In the genomic region with DNA sequence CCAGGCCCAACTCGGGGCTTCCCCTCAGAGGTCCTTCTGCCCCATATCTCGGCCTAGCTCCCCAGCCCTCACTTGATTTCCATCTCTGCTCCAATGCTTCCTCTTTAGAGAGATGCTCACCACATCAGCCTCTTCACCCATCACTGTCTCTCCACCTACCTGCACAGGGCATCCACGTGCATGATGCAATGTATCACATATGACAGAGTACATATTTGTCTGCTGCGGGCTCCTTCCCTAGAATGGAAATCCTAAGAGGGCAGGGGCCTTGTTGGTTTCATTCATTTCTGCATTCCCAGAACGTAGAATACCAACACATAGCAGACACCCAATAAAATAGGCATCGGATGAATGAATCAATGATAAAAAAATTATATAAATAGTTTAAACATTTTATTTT, we compare ENCODE assay signal across 2 cellular contexts.
TF ChIP-seq lines count a peak whose summit lies in the region.

No MANE protein-coding gene starts in this region.

TF ChIP-seq in GM23338, 12 proteins besides CTCF, POLR2A, EP300 and RAD21 (continues in another document):
- no peak for TF ChIP-seq EZH2phosphoT487 (IDR thresholded peaks at IDR 0.05; ENCODE audit: unreplicated experiment)
- TF ChIP-seq JUNB (IDR thresholded peaks at IDR 0.05; ENCODE audit: unreplicated experiment) = no peak
- TF ChIP-seq CREB1 (CRISPR knock-in tag; IDR thresholded peaks at IDR 0.05; ENCODE audit: low read depth) = no peak
- no peak for TF ChIP-seq NANOG (IDR thresholded peaks at IDR 0.05; ENCODE audit: borderline replicate concordance)
- TF ChIP-seq, protein P1, sequence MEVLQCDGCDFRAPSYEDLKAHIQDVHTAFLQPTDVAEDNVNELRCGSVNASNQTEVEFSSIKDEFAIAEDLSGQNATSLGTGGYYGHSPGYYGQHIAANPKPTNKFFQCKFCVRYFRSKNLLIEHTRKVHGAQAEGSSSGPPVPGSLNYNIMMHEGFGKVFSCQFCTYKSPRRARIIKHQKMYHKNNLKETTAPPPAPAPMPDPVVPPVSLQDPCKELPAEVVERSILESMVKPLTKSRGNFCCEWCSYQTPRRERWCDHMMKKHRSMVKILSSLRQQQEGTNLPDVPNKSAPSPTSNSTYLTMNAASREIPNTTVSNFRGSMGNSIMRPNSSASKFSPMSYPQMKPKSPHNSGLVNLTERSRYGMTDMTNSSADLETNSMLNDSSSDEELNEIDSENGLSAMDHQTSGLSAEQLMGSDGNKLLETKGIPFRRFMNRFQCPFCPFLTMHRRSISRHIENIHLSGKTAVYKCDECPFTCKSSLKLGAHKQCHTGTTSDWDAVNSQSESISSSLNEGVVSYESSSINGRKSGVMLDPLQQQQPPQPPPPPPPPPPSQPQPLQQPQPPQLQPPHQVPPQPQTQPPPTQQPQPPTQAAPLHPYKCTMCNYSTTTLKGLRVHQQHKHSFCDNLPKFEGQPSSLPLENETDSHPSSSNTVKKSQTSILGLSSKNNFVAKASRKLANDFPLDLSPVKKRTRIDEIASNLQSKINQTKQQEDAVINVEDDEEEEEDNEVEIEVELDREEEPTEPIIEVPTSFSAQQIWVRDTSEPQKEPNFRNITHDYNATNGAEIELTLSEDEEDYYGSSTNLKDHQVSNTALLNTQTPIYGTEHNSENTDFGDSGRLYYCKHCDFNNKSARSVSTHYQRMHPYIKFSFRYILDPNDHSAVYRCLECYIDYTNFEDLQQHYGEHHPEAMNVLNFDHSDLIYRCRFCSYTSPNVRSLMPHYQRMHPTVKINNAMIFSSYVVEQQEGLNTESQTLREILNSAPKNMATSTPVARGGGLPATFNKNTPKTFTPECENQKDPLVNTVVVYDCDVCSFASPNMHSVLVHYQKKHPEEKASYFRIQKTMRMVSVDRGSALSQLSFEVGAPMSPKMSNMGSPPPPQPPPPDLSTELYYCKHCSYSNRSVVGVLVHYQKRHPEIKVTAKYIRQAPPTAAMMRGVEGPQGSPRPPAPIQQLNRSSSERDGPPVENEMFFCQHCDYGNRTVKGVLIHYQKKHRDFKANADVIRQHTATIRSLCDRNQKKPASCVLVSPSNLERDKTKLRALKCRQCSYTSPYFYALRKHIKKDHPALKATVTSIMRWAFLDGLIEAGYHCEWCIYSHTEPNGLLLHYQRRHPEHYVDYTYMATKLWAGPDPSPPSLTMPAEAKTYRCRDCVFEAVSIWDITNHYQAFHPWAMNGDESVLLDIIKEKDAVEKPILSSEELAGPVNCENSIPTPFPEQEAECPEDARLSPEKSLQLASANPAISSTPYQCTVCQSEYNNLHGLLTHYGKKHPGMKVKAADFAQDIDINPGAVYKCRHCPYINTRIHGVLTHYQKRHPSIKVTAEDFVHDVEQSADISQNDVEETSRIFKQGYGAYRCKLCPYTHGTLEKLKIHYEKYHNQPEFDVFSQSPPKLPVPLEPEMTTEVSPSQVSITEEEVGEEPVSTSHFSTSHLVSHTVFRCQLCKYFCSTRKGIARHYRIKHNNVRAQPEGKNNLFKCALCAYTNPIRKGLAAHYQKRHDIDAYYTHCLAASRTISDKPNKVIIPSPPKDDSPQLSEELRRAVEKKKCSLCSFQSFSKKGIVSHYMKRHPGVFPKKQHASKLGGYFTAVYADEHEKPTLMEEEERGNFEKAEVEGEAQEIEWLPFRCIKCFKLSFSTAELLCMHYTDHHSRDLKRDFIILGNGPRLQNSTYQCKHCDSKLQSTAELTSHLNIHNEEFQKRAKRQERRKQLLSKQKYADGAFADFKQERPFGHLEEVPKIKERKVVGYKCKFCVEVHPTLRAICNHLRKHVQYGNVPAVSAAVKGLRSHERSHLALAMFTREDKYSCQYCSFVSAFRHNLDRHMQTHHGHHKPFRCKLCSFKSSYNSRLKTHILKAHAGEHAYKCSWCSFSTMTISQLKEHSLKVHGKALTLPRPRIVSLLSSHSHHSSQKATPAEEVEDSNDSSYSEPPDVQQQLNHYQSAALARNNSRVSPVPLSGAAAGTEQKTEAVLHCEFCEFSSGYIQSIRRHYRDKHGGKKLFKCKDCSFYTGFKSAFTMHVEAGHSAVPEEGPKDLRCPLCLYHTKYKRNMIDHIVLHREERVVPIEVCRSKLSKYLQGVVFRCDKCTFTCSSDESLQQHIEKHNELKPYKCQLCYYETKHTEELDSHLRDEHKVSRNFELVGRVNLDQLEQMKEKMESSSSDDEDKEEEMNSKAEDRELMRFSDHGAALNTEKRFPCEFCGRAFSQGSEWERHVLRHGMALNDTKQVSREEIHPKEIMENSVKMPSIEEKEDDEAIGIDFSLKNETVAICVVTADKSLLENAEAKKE (CRISPR knock-in tag; IDR thresholded peaks at IDR 0.05) = no peak
- no peak for TF ChIP-seq STAT1 (IDR thresholded peaks at IDR 0.05; ENCODE audit: unreplicated experiment)
- no peak for TF ChIP-seq ZNF331 (CRISPR knock-in tag; IDR thresholded peaks at IDR 0.05; ENCODE audit: low read depth)
- TF ChIP-seq POLR2AphosphoS5 (IDR thresholded peaks at IDR 0.05; ENCODE audit: low read depth) = no peak
- TF ChIP-seq ZNF114 (CRISPR knock-in tag; IDR thresholded peaks at IDR 0.05) = no peak
- TF ChIP-seq EZH2 (IDR thresholded peaks at IDR 0.05; ENCODE audit: low read depth, unreplicated experiment) = no peak
- TF ChIP-seq, protein P2, sequence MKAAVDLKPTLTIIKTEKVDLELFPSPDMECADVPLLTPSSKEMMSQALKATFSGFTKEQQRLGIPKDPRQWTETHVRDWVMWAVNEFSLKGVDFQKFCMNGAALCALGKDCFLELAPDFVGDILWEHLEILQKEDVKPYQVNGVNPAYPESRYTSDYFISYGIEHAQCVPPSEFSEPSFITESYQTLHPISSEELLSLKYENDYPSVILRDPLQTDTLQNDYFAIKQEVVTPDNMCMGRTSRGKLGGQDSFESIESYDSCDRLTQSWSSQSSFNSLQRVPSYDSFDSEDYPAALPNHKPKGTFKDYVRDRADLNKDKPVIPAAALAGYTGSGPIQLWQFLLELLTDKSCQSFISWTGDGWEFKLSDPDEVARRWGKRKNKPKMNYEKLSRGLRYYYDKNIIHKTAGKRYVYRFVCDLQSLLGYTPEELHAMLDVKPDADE (IDR thresholded peaks at IDR 0.05) = no peak

TF ChIP-seq in H1, 55 proteins besides CTCF, POLR2A, EP300 and RAD21:
- TF ChIP-seq, protein P3, sequence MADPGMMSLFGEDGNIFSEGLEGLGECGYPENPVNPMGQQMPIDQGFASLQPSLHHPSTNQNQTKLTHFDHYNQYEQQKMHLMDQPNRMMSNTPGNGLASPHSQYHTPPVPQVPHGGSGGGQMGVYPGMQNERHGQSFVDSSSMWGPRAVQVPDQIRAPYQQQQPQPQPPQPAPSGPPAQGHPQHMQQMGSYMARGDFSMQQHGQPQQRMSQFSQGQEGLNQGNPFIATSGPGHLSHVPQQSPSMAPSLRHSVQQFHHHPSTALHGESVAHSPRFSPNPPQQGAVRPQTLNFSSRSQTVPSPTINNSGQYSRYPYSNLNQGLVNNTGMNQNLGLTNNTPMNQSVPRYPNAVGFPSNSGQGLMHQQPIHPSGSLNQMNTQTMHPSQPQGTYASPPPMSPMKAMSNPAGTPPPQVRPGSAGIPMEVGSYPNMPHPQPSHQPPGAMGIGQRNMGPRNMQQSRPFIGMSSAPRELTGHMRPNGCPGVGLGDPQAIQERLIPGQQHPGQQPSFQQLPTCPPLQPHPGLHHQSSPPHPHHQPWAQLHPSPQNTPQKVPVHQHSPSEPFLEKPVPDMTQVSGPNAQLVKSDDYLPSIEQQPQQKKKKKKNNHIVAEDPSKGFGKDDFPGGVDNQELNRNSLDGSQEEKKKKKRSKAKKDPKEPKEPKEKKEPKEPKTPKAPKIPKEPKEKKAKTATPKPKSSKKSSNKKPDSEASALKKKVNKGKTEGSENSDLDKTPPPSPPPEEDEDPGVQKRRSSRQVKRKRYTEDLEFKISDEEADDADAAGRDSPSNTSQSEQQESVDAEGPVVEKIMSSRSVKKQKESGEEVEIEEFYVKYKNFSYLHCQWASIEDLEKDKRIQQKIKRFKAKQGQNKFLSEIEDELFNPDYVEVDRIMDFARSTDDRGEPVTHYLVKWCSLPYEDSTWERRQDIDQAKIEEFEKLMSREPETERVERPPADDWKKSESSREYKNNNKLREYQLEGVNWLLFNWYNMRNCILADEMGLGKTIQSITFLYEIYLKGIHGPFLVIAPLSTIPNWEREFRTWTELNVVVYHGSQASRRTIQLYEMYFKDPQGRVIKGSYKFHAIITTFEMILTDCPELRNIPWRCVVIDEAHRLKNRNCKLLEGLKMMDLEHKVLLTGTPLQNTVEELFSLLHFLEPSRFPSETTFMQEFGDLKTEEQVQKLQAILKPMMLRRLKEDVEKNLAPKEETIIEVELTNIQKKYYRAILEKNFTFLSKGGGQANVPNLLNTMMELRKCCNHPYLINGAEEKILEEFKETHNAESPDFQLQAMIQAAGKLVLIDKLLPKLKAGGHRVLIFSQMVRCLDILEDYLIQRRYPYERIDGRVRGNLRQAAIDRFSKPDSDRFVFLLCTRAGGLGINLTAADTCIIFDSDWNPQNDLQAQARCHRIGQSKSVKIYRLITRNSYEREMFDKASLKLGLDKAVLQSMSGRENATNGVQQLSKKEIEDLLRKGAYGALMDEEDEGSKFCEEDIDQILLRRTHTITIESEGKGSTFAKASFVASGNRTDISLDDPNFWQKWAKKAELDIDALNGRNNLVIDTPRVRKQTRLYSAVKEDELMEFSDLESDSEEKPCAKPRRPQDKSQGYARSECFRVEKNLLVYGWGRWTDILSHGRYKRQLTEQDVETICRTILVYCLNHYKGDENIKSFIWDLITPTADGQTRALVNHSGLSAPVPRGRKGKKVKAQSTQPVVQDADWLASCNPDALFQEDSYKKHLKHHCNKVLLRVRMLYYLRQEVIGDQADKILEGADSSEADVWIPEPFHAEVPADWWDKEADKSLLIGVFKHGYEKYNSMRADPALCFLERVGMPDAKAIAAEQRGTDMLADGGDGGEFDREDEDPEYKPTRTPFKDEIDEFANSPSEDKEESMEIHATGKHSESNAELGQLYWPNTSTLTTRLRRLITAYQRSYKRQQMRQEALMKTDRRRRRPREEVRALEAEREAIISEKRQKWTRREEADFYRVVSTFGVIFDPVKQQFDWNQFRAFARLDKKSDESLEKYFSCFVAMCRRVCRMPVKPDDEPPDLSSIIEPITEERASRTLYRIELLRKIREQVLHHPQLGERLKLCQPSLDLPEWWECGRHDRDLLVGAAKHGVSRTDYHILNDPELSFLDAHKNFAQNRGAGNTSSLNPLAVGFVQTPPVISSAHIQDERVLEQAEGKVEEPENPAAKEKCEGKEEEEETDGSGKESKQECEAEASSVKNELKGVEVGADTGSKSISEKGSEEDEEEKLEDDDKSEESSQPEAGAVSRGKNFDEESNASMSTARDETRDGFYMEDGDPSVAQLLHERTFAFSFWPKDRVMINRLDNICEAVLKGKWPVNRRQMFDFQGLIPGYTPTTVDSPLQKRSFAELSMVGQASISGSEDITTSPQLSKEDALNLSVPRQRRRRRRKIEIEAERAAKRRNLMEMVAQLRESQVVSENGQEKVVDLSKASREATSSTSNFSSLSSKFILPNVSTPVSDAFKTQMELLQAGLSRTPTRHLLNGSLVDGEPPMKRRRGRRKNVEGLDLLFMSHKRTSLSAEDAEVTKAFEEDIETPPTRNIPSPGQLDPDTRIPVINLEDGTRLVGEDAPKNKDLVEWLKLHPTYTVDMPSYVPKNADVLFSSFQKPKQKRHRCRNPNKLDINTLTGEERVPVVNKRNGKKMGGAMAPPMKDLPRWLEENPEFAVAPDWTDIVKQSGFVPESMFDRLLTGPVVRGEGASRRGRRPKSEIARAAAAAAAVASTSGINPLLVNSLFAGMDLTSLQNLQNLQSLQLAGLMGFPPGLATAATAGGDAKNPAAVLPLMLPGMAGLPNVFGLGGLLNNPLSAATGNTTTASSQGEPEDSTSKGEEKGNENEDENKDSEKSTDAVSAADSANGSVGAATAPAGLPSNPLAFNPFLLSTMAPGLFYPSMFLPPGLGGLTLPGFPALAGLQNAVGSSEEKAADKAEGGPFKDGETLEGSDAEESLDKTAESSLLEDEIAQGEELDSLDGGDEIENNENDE (IDR thresholded peaks at IDR 0.05; ENCODE audit: insufficient replicate concordance, low read length) = no peak
- no peak for TF ChIP-seq GTF2F1 (IDR thresholded peaks at IDR 0.05; ENCODE audit: borderline replicate concordance, low read depth, low read length)
- TF ChIP-seq NANOG (IDR thresholded peaks at IDR 0.05; ENCODE audit: insufficient read depth, low read depth, low read length, poor library complexity, severe bottlenecking) = no peak
- no peak for TF ChIP-seq CHD1 (IDR thresholded peaks at IDR 0.05; ENCODE audit: low read depth, low read length)
- TF ChIP-seq BACH1 (IDR thresholded peaks at IDR 0.05; ENCODE audit: low read length) = no peak
- no peak for TF ChIP-seq TBP (IDR thresholded peaks at IDR 0.05; ENCODE audit: low read depth, low read length)
- TF ChIP-seq HDAC6 (IDR thresholded peaks at IDR 0.05; ENCODE audit: low read depth, low read length) = no peak
- no peak for TF ChIP-seq JUN (IDR thresholded peaks at IDR 0.05; ENCODE audit: low read depth, low read length)
- TF ChIP-seq SAP30 (IDR thresholded peaks at IDR 0.05; ENCODE audit: insufficient read depth, insufficient replicate concordance, low read length) = no peak
- no peak for TF ChIP-seq HDAC2 (IDR thresholded peaks at IDR 0.05; ENCODE audit: borderline replicate concordance in 1 of 2, low read depth in 2 of 2, low read length in 2 of 2)
- TF ChIP-seq SIX5 (IDR thresholded peaks at IDR 0.05; ENCODE audit: low read depth, low read length) = no peak
- TF ChIP-seq SIN3A (conservative IDR thresholded peaks at IDR 0.05 in 1 of 2, IDR thresholded peaks at IDR 0.05 in 1 of 2; ENCODE audit: low read depth in 1 of 2, low read length in 2 of 2) = no peak
- TF ChIP-seq MAFK (IDR thresholded peaks at IDR 0.05; ENCODE audit: low read depth, low read length) = no peak
- TF ChIP-seq TEAD4 (IDR thresholded peaks at IDR 0.05; ENCODE audit: low read depth, low read length) = no peak
- TF ChIP-seq CHD2 (IDR thresholded peaks at IDR 0.05; ENCODE audit: low read length) = no peak
